ENCODE assay signal across 8 cellular contexts in genomic region chr3:50321146-50321843, GRCh38. TPM values are rescaled to one million over a fixed set of nuclear protein-coding genes. Genes with fewer than 3 reads are reported as not detected.
DNase-seq lines count a peak whose midpoint lies in the region; ATAC-seq and TF ChIP-seq lines count a peak whose summit lies in the region.

No MANE protein-coding gene starts in this region.

- no peak for TF ChIP-seq CTCF in foreskin keratinocyte (conservative IDR thresholded peaks at IDR 0.05)

- H3F3A ChIP-seq in GM23248 (ENCODE audit: insufficient read depth) = no peaks in the 10 kb centered on the region

- 0 to 1% methylated on average over 30 to 60 of the region's 68 CpGs for WGBS in GM23248 (ENCODE audit: low coverage in 1 of 2, low lambda C conversion rate in 2 of 2, missing lambda C conversion rate in 2 of 2), 2 experiments

- H3K4me3 ChIP-seq in GM23248 = peak overlapping the region; percentile 91
- peak overlapping the region; percentile 89 for H3K4me3 ChIP-seq in Karpas-422 (ENCODE audit: low read length)
- H3K4me3 ChIP-seq in neuron (ENCODE audit: low read length) = peak overlapping the region; percentile 74
- peak overlapping the region; percentile 90 to 92 for H3K4me3 ChIP-seq in stomach smooth muscle (ENCODE audit: low read length in 2 of 2)

- H3K27me3 ChIP-seq in GM23248 (replicated peaks; ENCODE audit: insufficient read depth) (no peaks in the 10 kb centered on the region), Karpas-422 (ENCODE audit: low read length) (no peaks in the 10 kb centered on the region), foreskin keratinocyte (no peaks in the 10 kb centered on the region), neuron (ENCODE audit: insufficient read depth, low read length) (no peaks in the 10 kb centered on the region), stomach smooth muscle (ENCODE audit: control insufficient read depth in 1 of 2, insufficient read depth in 2 of 2, low read length in 2 of 2) (no peaks in the 10 kb centered on the region)

- H3K4me1 ChIP-seq in GM23248 (ENCODE audit: insufficient read depth) (peaks cover 11% of the 10 kb centered on the region; the same call in 1 of the 2 replicates), Karpas-422 (ENCODE audit: low read length) (peaks cover 24% of the 10 kb centered on the region), foreskin keratinocyte (peaks cover 9% of the 10 kb centered on the region), neuron (ENCODE audit: insufficient read depth, low read length) (peaks cover 30% of the 10 kb centered on the region), stomach smooth muscle (ENCODE audit: control insufficient read depth, insufficient read depth, low read length) (peaks cover 55% of the 10 kb centered on the region)

- H3K4me2 ChIP-seq in GM23248 (ENCODE audit: unreplicated experiment) = peak overlapping the region; percentile 91
- H3K4me2 ChIP-seq in Karpas-422 (ENCODE audit: low read depth, low read length, poor library complexity, severe bottlenecking) = peak overlapping the region; percentile 92

- H2AFZ ChIP-seq in GM23248 (peak overlapping the region; percentile 93), Karpas-422 (ENCODE audit: low read length) (peak overlapping the region; percentile 59; the same call in 1 of the 2 replicates), neuron (ENCODE audit: low read depth, low read length) (peak overlapping the region; percentile 36)

- H4K20me1 ChIP-seq in GM23248 (ENCODE audit: insufficient read depth) = no peaks in the 10 kb centered on the region
- no peaks in the 10 kb centered on the region; the same call in 1 of the 2 replicates for H4K20me1 ChIP-seq in Karpas-422 (ENCODE audit: insufficient read depth, low read depth, low read length)

- H3K9me3 ChIP-seq in GM23248 (ENCODE audit: low read depth) (no peaks in the 10 kb centered on the region), Karpas-422 (ENCODE audit: low read length) (no peaks in the 10 kb centered on the region), neuron (ENCODE audit: low read length) (peaks cover 2% of the 10 kb centered on the region), stomach smooth muscle (ENCODE audit: control insufficient read depth in 2 of 2, low read length in 2 of 2) (no peaks in the 10 kb centered on the region)

- H3K9me2 ChIP-seq in GM23248 (ENCODE audit: insufficient read depth) (no peaks in the 10 kb centered on the region), Karpas-422 (replicated peaks; ENCODE audit: insufficient read depth, low read length) (no peaks in the 10 kb centered on the region)

- in situ Hi-C loops in GM23248 (cut with MboI) = no loop called here

- DNase-seq in Daoy (ENCODE audit: low read depth) (peak; percentile 88), GM23248 (peak; percentile 96), Karpas-422 (peak; percentile 94), SHP77 treated with DMSO at 0.1 percent for 48 hours (lab: John Stamatoyannopoulos, UW) (peak; percentile 78), activated gamma-delta T cell treated with Interleukin-2 at 50 U/mL for 16 hours (peak; percentile 74), foreskin keratinocyte (peak; percentile 73 to 84)

- H3K9ac ChIP-seq in GM23248 (peak overlapping the region; percentile 96), Karpas-422 (ENCODE audit: low read length) (peak overlapping the region; percentile 91), stomach smooth muscle (ENCODE audit: low read length in 2 of 2) (peak overlapping the region; percentile 90 to 98)

- ATAC-seq in foreskin keratinocyte = peak; percentile 59

- H3K36me3 ChIP-seq in GM23248 (ENCODE audit: low read depth) = no peaks in the 10 kb centered on the region
- H3K36me3 ChIP-seq in Karpas-422 (ENCODE audit: insufficient read depth, low read length) = peaks cover 8% of the 10 kb centered on the region; the same call in 1 of the 2 replicates
- peaks cover 46% of the 10 kb centered on the region for H3K36me3 ChIP-seq in neuron (ENCODE audit: insufficient read depth, low read length)
- H3K36me3 ChIP-seq in stomach smooth muscle (ENCODE audit: control insufficient read depth in 2 of 2, insufficient read depth in 2 of 2, low read length in 2 of 2) = peaks cover 16 to 35% of the 10 kb centered on the region in 2 donors

- H3K27ac ChIP-seq in GM23248 (peak overlapping the region; percentile 90), Karpas-422 (ENCODE audit: low read length) (peak overlapping the region; percentile 67), foreskin keratinocyte (peak overlapping the region; percentile 100), stomach smooth muscle (ENCODE audit: low read length) (peak overlapping the region; percentile 94)

- H3K79me2 ChIP-seq in GM23248 (ENCODE audit: insufficient read depth) (peaks cover 29% of the 10 kb centered on the region), Karpas-422 (ENCODE audit: low read length) (peaks cover 25% of the 10 kb centered on the region)

RNA-seq across cellular contexts. Expression of gene HYAL2, which starts 1.2 kb away (rescaled TPM):
- total RNA-seq in Daoy (2014; rRNA removed; shearing (Covaris generic)) = 23.5 and 31.0 TPM in 2 replicates
- total RNA-seq in GM23248 (2014; rRNA removed; shearing (Covaris generic)) = 47.8 and 48.0 TPM in 2 replicates
- 33.6 and 35.8 TPM in 2 replicates for polyA plus RNA-seq in GM23248 (2016; fragmentation: Nextera tagmentation; extraction: Ambion mirVana)
- total RNA-seq in Karpas-422 (2014; rRNA removed; shearing (Covaris generic); ENCODE audit: low replicate concordance) = 12.8 and 22.5 TPM in 2 replicates
- 57.8 and 59.1 TPM in 2 replicates for total RNA-seq in foreskin keratinocyte
- polyA plus RNA-seq in foreskin keratinocyte = 59.2 and 60.3 TPM in 2 replicates

RNA-seq across cellular contexts. Expression of gene TUSC2, which starts 6.7 kb away (rescaled TPM):
- total RNA-seq in Daoy (2014; rRNA removed; shearing (Covaris generic)) = 44.3 and 51.3 TPM in 2 replicates
- 14.3 and 32.5 TPM in 2 replicates for total RNA-seq in GM23248 (2014; rRNA removed; shearing (Covaris generic))
- polyA plus RNA-seq in GM23248 (2016; fragmentation: Nextera tagmentation; extraction: Ambion mirVana) (45.7 and 46.5 TPM in 2 replicates), foreskin keratinocyte (35.2 and 37.4 TPM in 2 replicates)
- 38.1 and 49.6 TPM in 2 replicates for total RNA-seq in Karpas-422 (2014; rRNA removed; shearing (Covaris generic); ENCODE audit: low replicate concordance)
- total RNA-seq in foreskin keratinocyte = 21.8 and 23.6 TPM in 2 replicates

RNA-seq across cellular contexts. Expression of gene HYAL1, which starts 17.9 kb away (rescaled TPM):
- total RNA-seq in Daoy (2014; rRNA removed; shearing (Covaris generic)) = 0.06 TPM in 1 of 2 replicates, not detected in the other
- 0.51 TPM in 1 of 2 replicates, not detected in the other for total RNA-seq in GM23248 (2014; rRNA removed; shearing (Covaris generic))
- polyA plus RNA-seq in GM23248 (2016; fragmentation: Nextera tagmentation; extraction: Ambion mirVana) = 0.09 and 0.20 TPM in 2 replicates
- total RNA-seq in Karpas-422 (2014; rRNA removed; shearing (Covaris generic); ENCODE audit: low replicate concordance) = 0.14 and 0.71 TPM in 2 replicates
- total RNA-seq in foreskin keratinocyte = 2.0 and 3.2 TPM in 2 replicates
- polyA plus RNA-seq in foreskin keratinocyte = 1.5 and 2.8 TPM in 2 replicates

RNA-seq across cellular contexts. Expression of gene RASSF1, which starts 19.3 kb away (rescaled TPM):
- total RNA-seq in Daoy (2014; rRNA removed; shearing (Covaris generic)) = 12.7 and 21.2 TPM in 2 replicates
- 57.5 and 68.7 TPM in 2 replicates for total RNA-seq in GM23248 (2014; rRNA removed; shearing (Covaris generic))
- 56.4 and 59.0 TPM in 2 replicates for polyA plus RNA-seq in GM23248 (2016; fragmentation: Nextera tagmentation; extraction: Ambion mirVana)
- 33.3 and 69.4 TPM in 2 replicates for total RNA-seq in Karpas-422 (2014; rRNA removed; shearing (Covaris generic); ENCODE audit: low replicate concordance)
- total RNA-seq in foreskin keratinocyte = 22.1 and 23.8 TPM in 2 replicates
- polyA plus RNA-seq in foreskin keratinocyte = 28.5 and 29.4 TPM in 2 replicates

RNA-seq across cellular contexts. Expression of gene HYAL3, which starts 22.1 kb away (rescaled TPM):
- total RNA-seq in Daoy (2014; rRNA removed; shearing (Covaris generic)) = 2.6 and 3.7 TPM in 2 replicates
- total RNA-seq in GM23248 (2014; rRNA removed; shearing (Covaris generic)) = 3.0 and 9.6 TPM in 2 replicates
- 5.7 and 7.6 TPM in 2 replicates for polyA plus RNA-seq in GM23248 (2016; fragmentation: Nextera tagmentation; extraction: Ambion mirVana)
- total RNA-seq in Karpas-422 (2014; rRNA removed; shearing (Covaris generic); ENCODE audit: low replicate concordance) = 9.3 and 17.2 TPM in 2 replicates
- 8.3 and 8.4 TPM in 2 replicates for total RNA-seq in foreskin keratinocyte
- polyA plus RNA-seq in foreskin keratinocyte = 11.4 and 12.4 TPM in 2 replicates

Comparison
In these comparisons a context has a peak if more than half of its experiments do, and no peak if none do; other contexts are left out.
1. Peak in every context shown above with its lines: DNase-seq, ATAC-seq, H3K4me3 ChIP-seq and H3K27ac ChIP-seq.
2. H2AFZ ChIP-seq: peak in every context shown above with its lines; median percentile 93 in GM23248; 59 in Karpas-422; 36 in neuron.